In genomic region chr11:108278954-108279353, GRCh38 we compare ENCODE assay signal across 1 cellular context.
TF ChIP-seq lines count a peak whose summit lies in the region.

No MANE protein-coding gene starts in this region.

TF ChIP-seq in HepG2, 621 proteins besides CTCF, POLR2A, EP300 and RAD21:
- TF ChIP-seq WIZ (CRISPR knock-in tag; IDR thresholded peaks at IDR 0.05) (no peak), ZBTB34 (CRISPR knock-in tag; IDR thresholded peaks at IDR 0.05) (no peak), ZNF605 (CRISPR knock-in tag; IDR thresholded peaks at IDR 0.05) (no peak), ZFP36 (IDR thresholded peaks at IDR 0.05; ENCODE audit: borderline replicate concordance, low read depth, low read length, partially characterized antibody) (no peak), KDM6A (CRISPR knock-in tag; IDR thresholded peaks at IDR 0.05; ENCODE audit: low read depth) (no peak)
